8 cellular contexts compared by ENCODE assay signal in the genomic region with DNA sequence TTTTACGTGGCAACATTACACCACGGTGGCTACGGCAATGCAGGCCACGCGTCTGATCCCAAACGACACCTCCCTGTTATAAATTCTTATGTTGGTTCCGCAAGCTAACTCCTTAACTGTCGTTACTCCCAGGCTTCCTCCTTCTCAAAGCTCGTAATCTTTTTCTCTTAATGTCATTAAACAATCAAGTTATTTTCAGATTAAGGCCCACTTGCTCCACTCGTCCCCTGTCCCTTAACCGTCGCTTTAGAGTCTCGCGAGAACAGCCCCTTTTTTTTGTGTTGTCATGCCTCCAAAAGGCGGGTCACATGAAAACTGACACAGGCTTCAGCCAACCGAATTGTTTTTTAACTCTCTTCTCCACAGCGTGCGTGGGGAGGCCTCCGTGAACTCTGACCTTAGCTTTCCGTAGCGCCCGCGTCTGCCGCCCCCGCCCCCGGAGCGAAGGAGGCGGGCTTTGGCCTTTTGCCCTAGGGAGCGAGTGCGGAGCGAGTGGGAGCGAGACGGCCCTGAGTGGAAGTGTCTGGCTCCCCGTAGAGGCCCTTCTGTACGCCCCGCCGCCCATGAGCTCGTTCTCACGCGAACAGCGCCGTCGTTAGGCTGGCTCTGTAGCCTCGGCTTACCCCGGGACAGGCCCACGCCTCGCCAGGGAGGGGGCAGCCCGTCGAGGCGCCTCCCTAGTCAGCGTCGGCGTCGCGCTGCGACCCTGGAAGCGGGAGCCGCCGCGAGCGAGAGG. TPM values are rescaled to one million over a fixed set of nuclear protein-coding genes. Genes with fewer than 3 reads are reported as not detected.
DNase-seq lines count a peak whose midpoint lies in the region; ATAC-seq, FAIRE-seq and TF ChIP-seq lines count a peak whose summit lies in the region.

A gene (plus strand): TSS at position 463 of the 736 bp plus-strand sequence. CDS start 360 bp downstream, outside the sequence.

- whole genome bisulfite sequencing in right cardiac atrium, result under 1% methylated on average over 61 of the region's 61 CpGs

- DNase-seq in NCI-H1930 (lab: John Stamatoyannopoulos, UW), result peak; percentile 98 to 99
- DNase-seq in T-helper 2 cell treated with Interferon-gamma antibody and Interleukin-4, amounts not matched to agents 5 μg/mL and 100 μg/mL, for 36 hours (ENCODE audit: low spot score), result peak; percentile 96
- peak; percentile 96 for DNase-seq in astrocyte (ENCODE audit: low read depth)
- DNase-seq in right cardiac atrium, result peak; percentile 97 to 99 (median 98)
- DNase-seq in putamen (ENCODE audit: low spot score), result peak; percentile 100
- DNase-seq in vagina (ENCODE audit: extremely low spot score in 2 of 2), result peak; percentile 97 to 100

- H3K27me3 ChIP-seq in astrocyte (ENCODE audit: insufficient read depth, low read length) (no peaks in the 10 kb centered on the region), right cardiac atrium (ENCODE audit: control insufficient read depth, insufficient read depth) (no peaks in the 10 kb centered on the region), vagina (no peaks in the 10 kb centered on the region)

- peaks cover 12% of the 10 kb centered on the region for H3K36me3 Mint-ChIP-seq in T-helper 2 cell treated with Interferon-gamma antibody and Interleukin-4, amounts not matched to agents 5 μg/mL and 100 μg/mL, for 36 hours (ENCODE audit: low read depth)
- no peaks in the 10 kb centered on the region for H3K36me3 Mint-ChIP-seq in astrocyte (ENCODE audit: low read depth, unreplicated experiment)

- no peaks in the 10 kb centered on the region for H3K9me3 Mint-ChIP-seq in T-helper 2 cell treated with Interferon-gamma antibody and Interleukin-4, amounts not matched to agents 5 μg/mL and 100 μg/mL, for 36 hours
- no peaks in the 10 kb centered on the region for H3K9me3 Mint-ChIP-seq in astrocyte (ENCODE audit: unreplicated experiment)

- H3K4me1 ChIP-seq in astrocyte (ENCODE audit: insufficient read depth, low read length), result peaks cover 9% of the 10 kb centered on the region
- H3K4me1 ChIP-seq in right cardiac atrium (ENCODE audit: control insufficient read depth, insufficient read depth, low read length), result no peaks in the 10 kb centered on the region
- H3K4me1 ChIP-seq in vagina, result peaks cover 47% of the 10 kb centered on the region

- no peak for FAIRE-seq in astrocyte (lab: Jason Lieb, UNC)

- peak within 1 kb of the TSS; percentile 99 for H3K27ac Mint-ChIP-seq in T-helper 2 cell treated with Interferon-gamma antibody and Interleukin-4, amounts not matched to agents 5 μg/mL and 100 μg/mL, for 36 hours
- H3K27ac Mint-ChIP-seq in astrocyte (ENCODE audit: unreplicated experiment), result peak within 1 kb of the TSS; percentile 100

- H3K9ac ChIP-seq in astrocyte (ENCODE audit: low read length), result peak within 1 kb of the TSS; percentile 98

- H3K4me1 Mint-ChIP-seq in T-helper 2 cell treated with Interferon-gamma antibody and Interleukin-4, amounts not matched to agents 5 μg/mL and 100 μg/mL, for 36 hours (ENCODE audit: low read depth), result peaks cover 28% of the 10 kb centered on the region
- H3K4me1 Mint-ChIP-seq in astrocyte (ENCODE audit: low read depth, unreplicated experiment), result peaks cover 13% of the 10 kb centered on the region

- H2AFZ ChIP-seq in astrocyte (ENCODE audit: low read depth, low read length), result peak within 1 kb of the TSS; percentile 83

- peak within 1 kb of the TSS; percentile 96 for H3K27ac ChIP-seq in astrocyte (ENCODE audit: low read depth, low read length)
- peak within 1 kb of the TSS; percentile 84 for H3K27ac ChIP-seq in right cardiac atrium (ENCODE audit: low read length)
- H3K27ac ChIP-seq in vagina, result peak within 1 kb of the TSS; percentile 94

- ATAC-seq in GM18505 (IDR thresholded peaks at IDR 0.05; ENCODE audit: unreplicated experiment) (peak; percentile 71), HG02973 (IDR thresholded peaks at IDR 0.05; ENCODE audit: unreplicated experiment) (peak; percentile 67), right cardiac atrium (peak; percentile 95 to 96)

- H3K4me3 Mint-ChIP-seq in T-helper 2 cell treated with Interferon-gamma antibody and Interleukin-4, amounts not matched to agents 5 μg/mL and 100 μg/mL, for 36 hours, result peak within 1 kb of the TSS; percentile 94
- peak within 1 kb of the TSS; percentile 98 for H3K4me3 Mint-ChIP-seq in astrocyte (ENCODE audit: unreplicated experiment)

- TF ChIP-seq POLR2A in GM18505 (IDR thresholded peaks at IDR 0.05; ENCODE audit: borderline replicate concordance, extremely low read depth, insufficient read depth, insufficient read length) (peak; percentile 75), vagina (IDR thresholded peaks at IDR 0.05) (peak in 1 of 2 donors; percentile 80)

- peaks cover 42% of the 10 kb centered on the region for H4K20me1 ChIP-seq in astrocyte (ENCODE audit: insufficient read depth, low read length)

- H3K4me3 ChIP-seq in astrocyte (ENCODE audit: insufficient read depth, low read depth, low read length) (peak within 1 kb of the TSS; percentile 78), right cardiac atrium (ENCODE audit: low read length) (peak within 1 kb of the TSS; percentile 80), vagina (peak within 1 kb of the TSS; percentile 65 to 79)

- peak within 1 kb of the TSS; percentile 88 for H3K4me2 ChIP-seq in astrocyte (ENCODE audit: low read length)

- H3K9me3 ChIP-seq in astrocyte (ENCODE audit: insufficient read depth, low read depth, low read length) (peaks cover 3% of the 10 kb centered on the region), right cardiac atrium (ENCODE audit: control insufficient read depth, low read length) (no peaks in the 10 kb centered on the region), vagina (no peaks in the 10 kb centered on the region)

- intact Hi-C loops in right cardiac atrium (cut with DNase I), result no loop called here
- intact Hi-C loops in vagina (cut with DNase I), result no loop called here

- H3K36me3 ChIP-seq in astrocyte (ENCODE audit: insufficient read depth, low read length) (no peaks in the 10 kb centered on the region), vagina (no peaks in the 10 kb centered on the region)

- no peaks in the 10 kb centered on the region for H3K27me3 Mint-ChIP-seq in T-helper 2 cell treated with Interferon-gamma antibody and Interleukin-4, amounts not matched to agents 5 μg/mL and 100 μg/mL, for 36 hours (ENCODE audit: low read depth)
- H3K27me3 Mint-ChIP-seq in astrocyte (ENCODE audit: low read depth, unreplicated experiment), result no peaks in the 10 kb centered on the region

- no peak for TF ChIP-seq CTCF in astrocyte (IDR thresholded peaks at IDR 0.05; ENCODE audit: insufficient read depth, low read depth, low read length)
- no peak for TF ChIP-seq CTCF in vagina (IDR thresholded peaks at IDR 0.05)

- peaks cover 48% of the 10 kb centered on the region for H3K79me2 ChIP-seq in astrocyte (ENCODE audit: insufficient read depth, low read length)

RNA-seq across cellular contexts. Expression of the gene that starts here (rescaled TPM):
- 176 and 185 TPM in 2 replicates for total RNA-seq in astrocyte
- total RNA-seq in right cardiac atrium, result 10 to 100 TPM; 52.2 to 72.6 (median 54.9) TPM
- polyA plus RNA-seq in right cardiac atrium, result 12.9 TPM
- total RNA-seq in vagina, result 68.0 TPM

Comparison
In these comparisons a context has a peak if more than half of its experiments do, and no peak if none do; other contexts are left out.
1. Peak in every context shown above with its lines: DNase-seq, ATAC-seq, H3K4me3 ChIP-seq and H3K27ac ChIP-seq.